Comparison of ENCODE assay signal across 17 cellular contexts in the genomic region with DNA sequence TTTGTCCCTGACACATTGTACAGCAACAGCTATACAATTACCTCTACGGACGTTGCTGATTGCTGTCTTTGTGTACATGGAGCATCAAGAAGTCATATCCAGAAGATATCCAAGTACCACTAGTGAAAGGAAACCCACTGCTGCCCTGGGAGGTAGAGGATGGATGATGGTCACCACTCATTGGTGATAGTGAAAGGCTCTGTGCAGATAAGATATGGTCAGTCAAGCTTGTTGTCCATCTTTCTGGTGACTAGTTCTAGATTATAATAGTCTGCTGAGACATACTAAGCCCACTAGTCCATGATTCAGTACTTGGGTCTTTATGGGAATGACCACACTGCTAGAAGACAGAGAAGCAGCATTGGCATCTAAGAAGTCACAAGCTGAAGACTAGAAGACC. TPM values are rescaled to one million over a fixed set of nuclear protein-coding genes. Genes with fewer than 3 reads are reported as not detected.
A peak's percentile ranks its signal among the peaks of the same experiment; 100 is the strongest.
DNase-seq lines count a peak whose midpoint lies in the region; ATAC-seq, FAIRE-seq and TF ChIP-seq lines count a peak whose summit lies in the region.
"Had no signal": no experiment of that assay in that cellular context is flagged by ENCODE, and none has a peak within 500 bp of the region (broad histone marks: within the 10 kb centered on the region; RNA-seq: fewer than 3 reads in every experiment).

No MANE protein-coding gene starts in this region.

- H3K9me1 ChIP-seq in K562 (ENCODE audit: control insufficient read depth, insufficient read depth, low read length) = no peaks in the 10 kb centered on the region

- H3K27ac ChIP-seq in right atrium auricular region (peak overlapping the region; percentile 56 to 69), K562 (ENCODE audit: extremely low read depth, low read depth, low read length) (no peak overlapping the region), neutrophil (peak overlapping the region; percentile 52), aorta (ENCODE audit: low read depth in 1 of 2, low read length in 2 of 2) (peak overlapping the region; percentile 86 to 93)
- H3K27ac ChIP-seq: C4-2B, KMS-11 had no signal

- no peak for TF ChIP-seq RAD21 in K562 (CRISPR knock-in tag; conservative IDR thresholded peaks at IDR 0.05 in 1 of 2, IDR thresholded peaks at IDR 0.05 in 1 of 2)

- WGBS in K562 (ENCODE audit: insufficient coverage, low coverage, missing lambda C conversion rate) = 41% methylated on average over 2 of the region's 2 CpGs
- 94 to 97% methylated on average over 2 of the region's 2 CpGs for WGBS in aorta, 2 donors

- H3K9ac ChIP-seq in K562 (ENCODE audit: insufficient read depth in 1 of 2, low read depth in 2 of 2, low read length in 2 of 2) = no peak overlapping the region
- H3K9ac ChIP-seq: KMS-11 had no signal

- DNase-seq in right atrium auricular region (ENCODE audit: low spot score) (no peak), left cardiac atrium (no peak), K562 (ENCODE audit: extremely low read depth in 1 of 4, low spot score in 3 of 4) (no peak), aorta (no peak), foreskin melanocyte (no peak)
- no peak for DNase-seq in central memory CD4-positive, alpha-beta T cell
- DNase-seq: DMS79, NCI-H1417 treated with DMSO at 0.1 percent for 48 hours, NCI-H187 treated with DMSO at 0.1 percent for 48 hours, NCI-H2227 treated with DMSO at 0.1 percent for 48 hours, NCI-H510A treated with DMSO at 0.1 percent for 48 hours, NCI-H774, RPMI8226 had no signal

- H3K79me2 ChIP-seq in K562 (ENCODE audit: control insufficient read depth, insufficient read depth, low read length) = peaks cover 2% of the 10 kb centered on the region; the same call in 1 of the 3 replicates

- peaks cover 16% of the 10 kb centered on the region for H4K20me1 ChIP-seq in K562 (replicated peaks; ENCODE audit: control insufficient read depth, insufficient read depth, low read length)

- H3K4me1 ChIP-seq in right atrium auricular region (peaks cover 0 to 56% of the 10 kb centered on the region in 2 donors), K562 (replicated peaks in 1 of 2; ENCODE audit: control insufficient read depth in 2 of 2, insufficient read depth in 2 of 2, low read length in 2 of 2) (peaks cover 0 to 3% of the 10 kb centered on the region in 2 experiments; a peak in 2 of 5 replicates), neutrophil (ENCODE audit: control insufficient read depth in 1 of 2, insufficient read depth in 1 of 2, low read depth in 1 of 2, low read length in 1 of 2) (peaks cover 36 to 53% of the 10 kb centered on the region in 2 experiments), aorta (ENCODE audit: control insufficient read depth in 1 of 2, insufficient read depth in 2 of 2, low read length in 2 of 2) (peaks cover 9 to 13% of the 10 kb centered on the region in 2 donors)

- ATAC-seq in left cardiac atrium (no peak), K562 (peak; percentile 12), aorta (ENCODE audit: low FRiP score) (no peak)

- POLR2A ChIA-PET in K562 (lab: Yijun Ruan, JAX) = interaction anchor here (0.7 to 2.4 kb wide), 8 partner anchors 11 to 511 kb away, joined by 3 to 10 read pairs (median 3); a partner anchor contains a TSS

- no TSS peak for BruUV-seq in K562 (replicated peaks; lab: Mats Ljungman, UMichigan)

- in situ Hi-C loops in K562 (cut with MboI) = no loop called here

- no peaks in the 10 kb centered on the region for H3K27me3 ChIP-seq in right atrium auricular region
- no peaks in the 10 kb centered on the region for H3K27me3 ChIP-seq in K562 (ENCODE audit: control insufficient read depth in 2 of 2, insufficient read depth in 2 of 2, low read length in 2 of 2)
- H3K27me3 ChIP-seq in neutrophil = no peaks in the 10 kb centered on the region
- no peaks in the 10 kb centered on the region for H3K27me3 ChIP-seq in aorta (ENCODE audit: control insufficient read depth in 1 of 2, insufficient read depth in 2 of 2, low read length in 1 of 2)

- CTCF ChIA-PET in K562 (lab: Yijun Ruan, JAX; ENCODE audit: low intra/inter-chr PET ratio) = no interaction called here

- intact Hi-C loops in left cardiac atrium (cut with DNase I) (no loop called here), K562 (cut with micrococcal nuclease) (no loop called here), aorta (cut with DNase I) (loop anchor here in 1 of 2 donors (1.0 kb wide), 1 partner anchor 8 kb away; no protein-coding TSS in a partner anchor)

- H2AFZ ChIP-seq in K562 (ENCODE audit: low read depth, low read length) = no peak overlapping the region

- no peak for FAIRE-seq in K562 (lab: Jason Lieb, UNC)
- FAIRE-seq: H54 had no signal

- no peak overlapping the region for H3K4me3 ChIP-seq in right atrium auricular region
- H3K4me3 ChIP-seq in K562 = no peak overlapping the region
- H3K4me3 ChIP-seq in neutrophil (ENCODE audit: low read depth in 1 of 2, low read length in 1 of 2) = no peak overlapping the region
- no peak overlapping the region for H3K4me3 ChIP-seq in aorta (ENCODE audit: low read length in 2 of 2)

- H3K9me3 ChIP-seq in right atrium auricular region (no peaks in the 10 kb centered on the region), K562 (replicated peaks; ENCODE audit: control insufficient read depth, insufficient read depth, low read depth, low read length) (no peaks in the 10 kb centered on the region), neutrophil (no peaks in the 10 kb centered on the region), aorta (ENCODE audit: control insufficient read depth, low read length) (no peaks in the 10 kb centered on the region)

- no peak for TF ChIP-seq POLR2A in K562 (conservative IDR thresholded peaks at IDR 0.05)

- H3K4me2 ChIP-seq in K562 (ENCODE audit: insufficient read depth, low read length) = no peak overlapping the region
- H3K4me2 ChIP-seq: KMS-11 had no signal

- no peak for TF ChIP-seq CTCF in right atrium auricular region (IDR thresholded peaks at IDR 0.05)
- TF ChIP-seq CTCF in K562 (IDR thresholded peaks at IDR 0.05 in 2 of 3, conservative IDR thresholded peaks at IDR 0.05 in 1 of 3; ENCODE audit: insufficient read depth in 2 of 3, low read depth in 1 of 3, low read length in 3 of 3) = no peak
- no peak for TF ChIP-seq CTCF in neutrophil (IDR thresholded peaks at IDR 0.05)

- TF ChIP-seq EP300 in K562 (IDR thresholded peaks at IDR 0.05; ENCODE audit: low read length) = no peak

- no peaks in the 10 kb centered on the region for H3K36me3 ChIP-seq in right atrium auricular region
- no peaks in the 10 kb centered on the region for H3K36me3 ChIP-seq in K562 (ENCODE audit: control insufficient read depth, insufficient read depth, low read length)
- no peaks in the 10 kb centered on the region for H3K36me3 ChIP-seq in neutrophil
- peaks cover 0 to 2% of the 10 kb centered on the region in 2 donors for H3K36me3 ChIP-seq in aorta (ENCODE audit: control insufficient read depth in 1 of 2, insufficient read depth in 2 of 2, low read length in 1 of 2)

TF ChIP-seq in K562, 482 proteins besides CTCF, POLR2A, EP300 and RAD21:
- no peak for TF ChIP-seq JUND (IDR thresholded peaks at IDR 0.05; ENCODE audit: borderline replicate concordance, low read depth, low read length)
- 0 out of 3 replicates have a peak, but pooled peaks have one; percentile 10 for TF ChIP-seq JUND (tag; IDR thresholded peaks at IDR 0.05; ENCODE audit: borderline replicate concordance, low read depth, low read length)
- TF ChIP-seq TSC22D4 (tag; IDR thresholded peaks at IDR 0.05) = no peak
- TF ChIP-seq TCF3 (CRISPR knock-in tag; IDR thresholded peaks at IDR 0.05) = peak; percentile 29; the same call in 1 of the 2 replicates
- TF ChIP-seq, protein P1, sequence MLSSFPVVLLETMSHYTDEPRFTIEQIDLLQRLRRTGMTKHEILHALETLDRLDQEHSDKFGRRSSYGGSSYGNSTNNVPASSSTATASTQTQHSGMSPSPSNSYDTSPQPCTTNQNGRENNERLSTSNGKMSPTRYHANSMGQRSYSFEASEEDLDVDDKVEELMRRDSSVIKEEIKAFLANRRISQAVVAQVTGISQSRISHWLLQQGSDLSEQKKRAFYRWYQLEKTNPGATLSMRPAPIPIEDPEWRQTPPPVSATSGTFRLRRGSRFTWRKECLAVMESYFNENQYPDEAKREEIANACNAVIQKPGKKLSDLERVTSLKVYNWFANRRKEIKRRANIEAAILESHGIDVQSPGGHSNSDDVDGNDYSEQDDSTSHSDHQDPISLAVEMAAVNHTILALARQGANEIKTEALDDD (IDR thresholded peaks at IDR 0.05) = peak; percentile 96

RNA-seq across cellular contexts. Expression of a gene that starts 30.3 kb away (rescaled TPM):
- 100 to 1,000 TPM; 198 to 371 TPM for total RNA-seq in right atrium auricular region
- total RNA-seq in left cardiac atrium = 100 to 1,000 TPM; 281 to 313 TPM
- total RNA-seq in K562 (2011; cell fraction: chromatin; rRNA removed; ENCODE audit: low replicate concordance) = 5.4 and 20.3 TPM in 2 replicates
- total RNA-seq in K562 (2011; cell fraction: nucleolus; rRNA removed) = 3.2 and 5.7 TPM in 2 replicates
- total RNA-seq in K562 (2011; cell fraction: nucleoplasm; rRNA removed) = 10.4 and 16.7 TPM in 2 replicates
- 16.2 and 17.8 TPM in 2 replicates for total RNA-seq in K562 (2014; rRNA removed)
- 19.8 and 25.5 TPM in 2 replicates for total RNA-seq in K562 (2014; rRNA removed; fragmentation: Illumina TruSeq; extraction: Trizol)
- 15.3 and 15.9 TPM in 2 replicates for total RNA-seq in K562 (2015; rRNA removed; fragmentation: Illumina TruSeq; extraction: Trizol)
- 20.4 and 26.6 TPM in 2 replicates for total RNA-seq in K562 (2021)
- polyA plus RNA-seq in K562 (2011; rRNA removed) = 1.5 and 2.6 TPM in 2 replicates
- 0.73 and 1.7 TPM in 2 replicates for polyA plus RNA-seq in K562 (2011; cell fraction: cytosol; rRNA removed)
- polyA plus RNA-seq in K562 (2011; cell fraction: nucleus; rRNA removed) = 2.3 and 4.7 TPM in 2 replicates
- polyA plus RNA-seq in K562 (2012) = 12.0 and 48.0 TPM in 2 replicates
- 19.3 and 20.3 TPM in 2 replicates for polyA plus RNA-seq in K562 (2014; fragmentation: Illumina TruSeq; extraction: Trizol)
- polyA plus RNA-seq in K562 (2014; fragmentation: Nextera tagmentation; extraction: Ambion mirVana) = 1 to 10 TPM; 3.5 TPM
- 12.4 and 16.2 TPM in 2 replicates for polyA plus RNA-seq in K562 (2014; rRNA removed)
- polyA minus RNA-seq in K562 (2011; rRNA and poly(A)+ RNA removed) = 2.2 and 5.9 TPM in 2 replicates
- 1.3 and 2.1 TPM in 2 replicates for polyA minus RNA-seq in K562 (2011; cell fraction: cytosol; rRNA and poly(A)+ RNA removed)
- polyA minus RNA-seq in K562 (2011; cell fraction: nucleus; rRNA and poly(A)+ RNA removed) = 2.3 and 8.1 TPM in 2 replicates
- 100 to 1,000 TPM; 185 to 229 TPM for total RNA-seq in aorta
- 10 to 100 TPM; 54.9 to 71.4 TPM for polyA plus RNA-seq in aorta

Comparison
In these comparisons a context has a peak if more than half of its experiments do, and no peak if none do; other contexts are left out.
1. RNA of a gene that starts 30.3 kb away (total RNA-seq): 198 to 371 TPM in right atrium auricular region, 281 to 313 TPM in left cardiac atrium and 185 to 229 TPM in aorta; 3.2 to 26.6 TPM in K562; every median in the first group is over 4 times any median in the second.